In genomic region chr2:168550670-168551069, GRCh38 we compare ENCODE assay signal across 14 cellular contexts.
DNase-seq lines count a peak whose midpoint lies in the region; ATAC-seq and TF ChIP-seq lines count a peak whose summit lies in the region.
"Had no signal": no experiment of that assay in that cellular context is flagged by ENCODE, and none has a peak within 500 bp of the region (broad histone marks: within the 10 kb centered on the region; RNA-seq: fewer than 3 reads in every experiment).

No MANE protein-coding gene starts in this region.

- H3K9me3 ChIP-seq in BE2C: no peaks in the 10 kb centered on the region
- H3K9me3 ChIP-seq: pancreas, testis had no signal

- ATAC-seq in left ventricle myocardium superior: peak; percentile 67
- no peak for ATAC-seq in HG03159 (IDR thresholded peaks at IDR 0.05; ENCODE audit: unreplicated experiment)
- ATAC-seq in GM19467 (IDR thresholded peaks at IDR 0.05; ENCODE audit: unreplicated experiment): no peak
- ATAC-seq: T-cell had no signal

- no peaks in the 10 kb centered on the region for H3K36me3 ChIP-seq in BE2C
- H3K36me3 ChIP-seq: pancreas had no signal

- intact Hi-C loops in left ventricle myocardium superior (cut with micrococcal nuclease): no loop called here

- H3K27me3 ChIP-seq in BE2C: no peaks in the 10 kb centered on the region
- H3K27me3 ChIP-seq: pancreas, testis had no signal

- TF ChIP-seq CTCF in BE2C (IDR thresholded peaks at IDR 0.05; ENCODE audit: low read depth, low read length): no peak

- H3K4me1 ChIP-seq in BE2C: no peaks in the 10 kb centered on the region
- H3K4me1 ChIP-seq: testis had no signal

- H3K4me3 ChIP-seq in BE2C (ENCODE audit: low read depth, low read length): no peak overlapping the region
- H3K4me3 ChIP-seq: pancreas, testis had no signal

- DNase-seq in NCI-H146 (lab: John Stamatoyannopoulos, UW): peak; percentile 1
- DNase-seq in NCI-H146 treated with DMSO at 0.1 percent for 48 hours (lab: John Stamatoyannopoulos, UW; ENCODE audit: unreplicated experiment): no peak
- peak; percentile 7 for DNase-seq in NCI-H2107 (lab: John Stamatoyannopoulos, UW)
- DNase-seq in left ventricle myocardium superior: peak; percentile 32
- peak; percentile 12 for DNase-seq in putamen (ENCODE audit: low spot score)
- DNase-seq in BE2C: no peak
- DNase-seq: activated T-cell treated with anti-CD3 and anti-CD28 coated beads, Interleukin-2, amount 50 U/mL, for 24 hours; COR-L47; NCI-H2029; testis had no signal

Comparison
In these comparisons a context has a peak if more than half of its experiments do, and no peak if none do; other contexts are left out.
1. DNase-seq: peak in NCI-H146 (single experiment), NCI-H2107 (single experiment), left ventricle myocardium superior (single experiment) and putamen (single experiment); none in NCI-H146 treated with DMSO at 0.1 percent for 48 hours (single experiment) and BE2C (single experiment).